8 cellular contexts compared by ENCODE assay signal in genomic region chr3:12967751-12968209, GRCh38.
DNase-seq lines count a peak whose midpoint lies in the region; ATAC-seq, FAIRE-seq and TF ChIP-seq lines count a peak whose summit lies in the region.

No MANE protein-coding gene starts in this region.

- H3K4me1 ChIP-seq in duodenal mucosa (ENCODE audit: control insufficient read depth in 1 of 2, insufficient read depth in 2 of 2, low read length in 2 of 2) = peaks cover 41 to 49% of the 10 kb centered on the region in 2 donors
- H3K4me1 ChIP-seq in lung (ENCODE audit: control insufficient read depth in 2 of 2, insufficient read depth in 2 of 2, low read length in 2 of 2) = peaks cover 27 to 37% of the 10 kb centered on the region in 2 donors

- TF ChIP-seq CTCF in activated CD8-positive, alpha-beta T cell treated with anti-CD3 and anti-CD28 coated beads for 36 hours (IDR thresholded peaks at IDR 0.05) = no peak
- TF ChIP-seq CTCF in lung (IDR thresholded peaks at IDR 0.05; ENCODE audit: control extremely low read depth, extremely low read depth) = no peak

- H3K4me3 ChIP-seq in duodenal mucosa (ENCODE audit: low read depth in 1 of 2, low read length in 2 of 2) (peak overlapping the region; percentile 45 to 63), lung (peak overlapping the region; percentile 27)

- H3K36me3 ChIP-seq in duodenal mucosa (ENCODE audit: control insufficient read depth in 1 of 2, insufficient read depth in 2 of 2, low read length in 2 of 2) (no peaks in the 10 kb centered on the region), lung (ENCODE audit: control insufficient read depth in 2 of 2, insufficient read depth in 2 of 2, low read length in 2 of 2) (no peaks in the 10 kb centered on the region)

- H3K9me3 ChIP-seq in duodenal mucosa (ENCODE audit: control insufficient read depth in 1 of 2, low read length in 2 of 2) (no peaks in the 10 kb centered on the region), lung (ENCODE audit: control insufficient read depth in 2 of 2, insufficient read depth in 1 of 2, low read length in 1 of 2) (no peaks in the 10 kb centered on the region)

- H3K27ac Mint-ChIP-seq in activated CD8-positive, alpha-beta T cell treated with anti-CD3 and anti-CD28 coated beads for 36 hours = no peak overlapping the region

- peak; percentile 84 for FAIRE-seq in GM12891 (lab: Jason Lieb, UNC)

- CTCF ChIA-PET in activated CD8-positive, alpha-beta T cell treated with anti-CD3 and anti-CD28 coated beads for 36 hours (lab: Charles Lee) = interaction anchor here (1.2 to 1.5 kb wide), 3 partner anchors 15 to 493 kb away, joined by 3 to 10 read pairs (median 5); no protein-coding TSS in a partner anchor

- H3K4me1 Mint-ChIP-seq in activated CD8-positive, alpha-beta T cell treated with anti-CD3 and anti-CD28 coated beads for 36 hours (ENCODE audit: low read depth) = peaks cover 51% of the 10 kb centered on the region

- H3K4me3 Mint-ChIP-seq in activated CD8-positive, alpha-beta T cell treated with anti-CD3 and anti-CD28 coated beads for 36 hours = peak overlapping the region; percentile 71

- peak; percentile 98 for DNase-seq in GM12891 (ENCODE audit: insufficient read length, low spot score)
- DNase-seq in NCI-H526 treated with DMSO at 0.1 percent for 48 hours (lab: John Stamatoyannopoulos, UW) = peak; percentile 53
- peak; percentile 90 for DNase-seq in activated CD8-positive, alpha-beta T cell treated with anti-CD3 and anti-CD28 coated beads for 36 hours
- peak; percentile 86 for DNase-seq in lung (ENCODE audit: low spot score)
- DNase-seq in stimulated activated CD4-positive, alpha-beta T cell treated with anti-CD3 and anti-CD28 coated beads, Interleukin-4, amount 100 ng/mL, for 48 hours (ENCODE audit: low read depth in 2 of 2) = peak; percentile 85 to 86
- DNase-seq in NCI-H1105 (lab: John Stamatoyannopoulos, UW) = no peak

- H3K27me3 Mint-ChIP-seq in activated CD8-positive, alpha-beta T cell treated with anti-CD3 and anti-CD28 coated beads for 36 hours = no peaks in the 10 kb centered on the region

- POLR2A ChIA-PET in activated CD8-positive, alpha-beta T cell treated with anti-CD3 and anti-CD28 coated beads for 36 hours (lab: Charles Lee) = interaction anchor here (1.0 kb wide), 1 partner anchor 128 kb away, joined by 4 read pairs; no protein-coding TSS in a partner anchor

- no peaks in the 10 kb centered on the region for H3K36me3 Mint-ChIP-seq in activated CD8-positive, alpha-beta T cell treated with anti-CD3 and anti-CD28 coated beads for 36 hours (ENCODE audit: low read depth)

- WGBS in lung, 2 donors = 0 to 1% methylated on average over 26 to 40 of the region's 40 CpGs

- no peaks in the 10 kb centered on the region for H3K9me3 Mint-ChIP-seq in activated CD8-positive, alpha-beta T cell treated with anti-CD3 and anti-CD28 coated beads for 36 hours

- H3K27me3 ChIP-seq in duodenal mucosa (ENCODE audit: control insufficient read depth in 1 of 2, insufficient read depth in 2 of 2, low read length in 2 of 2) (no peaks in the 10 kb centered on the region), lung (ENCODE audit: control insufficient read depth, insufficient read depth) (no peaks in the 10 kb centered on the region)

- intact Hi-C loops in activated CD8-positive, alpha-beta T cell treated with anti-CD3 and anti-CD28 coated beads for 36 hours (cut with micrococcal nuclease) = no loop called here

- peak overlapping the region; percentile 35 to 40 for H3K9ac ChIP-seq in duodenal mucosa (ENCODE audit: low read depth in 1 of 2, low read length in 2 of 2)

- ATAC-seq in HG02870 (IDR thresholded peaks at IDR 0.05; ENCODE audit: unreplicated experiment) (peak; percentile 69), lung (ENCODE audit: insufficient read depth, low FRiP score) (peak; percentile 98)
- ATAC-seq in activated CD8-positive, alpha-beta T cell treated with anti-CD3 and anti-CD28 coated beads for 36 hours = peak; percentile 95

- no peak overlapping the region for H3K27ac ChIP-seq in duodenal mucosa (ENCODE audit: low read depth, low read length)
- no peak overlapping the region for H3K27ac ChIP-seq in lung (ENCODE audit: low read depth in 1 of 2, low read length in 1 of 2)

- no peak for TF ChIP-seq POLR2A in GM12891 (IDR thresholded peaks at IDR 0.05; ENCODE audit: low read depth, low read length)

TF ChIP-seq in GM12891, 5 proteins besides CTCF, POLR2A, EP300 and RAD21:
- TF ChIP-seq SPI1 (IDR thresholded peaks at IDR 0.05; ENCODE audit: low read depth, low read length) (no peak), POLR2AphosphoS5 (IDR thresholded peaks at IDR 0.05; ENCODE audit: low read depth, low read length) (no peak), PAX5 (IDR thresholded peaks at IDR 0.05; ENCODE audit: insufficient read depth, low read length, severe bottlenecking) (no peak), TAF1 (IDR thresholded peaks at IDR 0.05; ENCODE audit: low read depth, low read length) (no peak)
